Comparison of ENCODE assay signal across 24 cellular contexts in the genomic region with DNA sequence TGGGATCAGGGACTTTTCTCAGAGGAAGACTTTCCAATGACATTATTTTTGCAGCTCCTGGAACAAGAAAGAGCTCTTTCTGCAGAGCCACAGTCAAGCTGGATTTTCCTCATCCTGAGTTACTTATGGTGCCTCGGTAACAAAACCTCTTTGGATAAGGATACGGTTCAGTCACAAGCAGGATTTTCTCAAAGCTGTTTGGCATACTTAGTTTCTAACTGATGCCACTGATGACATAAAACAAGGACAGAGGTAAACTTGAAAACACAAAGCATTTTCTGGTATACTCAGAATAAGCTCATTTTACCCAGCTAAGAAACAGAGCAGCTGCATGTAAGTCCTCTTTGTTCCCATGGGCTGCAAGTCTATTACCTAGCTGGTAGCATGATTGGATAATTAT.
DNase-seq lines count a peak whose midpoint lies in the region; ATAC-seq and TF ChIP-seq lines count a peak whose summit lies in the region.
"Had no signal": no experiment of that assay in that cellular context is flagged by ENCODE, and none has a peak within 500 bp of the region (broad histone marks: within the 10 kb centered on the region; RNA-seq: fewer than 3 reads in every experiment).

No MANE protein-coding gene starts in this region.

- H3F3A ChIP-seq in neural progenitor cell (ENCODE audit: low read depth) = no peaks in the 10 kb centered on the region

- H3K27me3 Mint-ChIP-seq in neural progenitor cell (ENCODE audit: insufficient read depth, low read depth) = peaks cover 3% of the 10 kb centered on the region
- H3K27me3 Mint-ChIP-seq: activated CD4-positive, alpha-beta memory T cell treated with anti-CD3 and anti-CD28 coated beads for 36 hours; activated naive CD8-positive, alpha-beta T cell treated with anti-CD3 and anti-CD28 coated beads, Interleukin-2, amount 10 ng/mL, durations not matched to agents 7 days and 5 days; CD4-positive, CD25-positive, alpha-beta regulatory T cell; stimulated activated naive CD8-positive, alpha-beta T cell treated with anti-CD3 and anti-CD28 coated beads, Interleukin-15, Interleukin-2, amounts not matched to agents 100 ng/mL and 50 ng/mL, for 24 hours had no signal

- H3K4me3 Mint-ChIP-seq in neural progenitor cell = no peak overlapping the region
- H3K4me3 Mint-ChIP-seq: activated CD4-positive, alpha-beta memory T cell treated with anti-CD3 and anti-CD28 coated beads for 36 hours; activated naive CD8-positive, alpha-beta T cell treated with anti-CD3 and anti-CD28 coated beads, Interleukin-2, amount 10 ng/mL, durations not matched to agents 7 days and 5 days; CD4-positive, CD25-positive, alpha-beta regulatory T cell; endodermal cell; H9; immature natural killer cell; nephron progenitor cell; stimulated activated naive CD8-positive, alpha-beta T cell treated with anti-CD3 and anti-CD28 coated beads, Interleukin-15, Interleukin-2, amounts not matched to agents 100 ng/mL and 50 ng/mL, for 24 hours; T-helper 1 cell treated with Interleukin-12 subunit alpha and Interleukin-12 subunit beta and Interleukin-4 antibody, amounts not matched to agents 30 μg/mL and 1 μg/mL, for 36 hours had no signal

- H2AFZ ChIP-seq in neural progenitor cell (replicated peaks) = peak overlapping the region; percentile 7

- H3K9ac ChIP-seq in neural progenitor cell = no peak overlapping the region

- in situ Hi-C loops in HAP-1 (cut with MboI; ENCODE audit: low sequenced_read_pairs) = no loop called here

- no peak for DNase-seq in heart right ventricle
- DNase-seq in cardiac septum (ENCODE audit: low spot score) = no peak
- DNase-seq in esophagus squamous epithelium (lab: John Stamatoyannopoulos, UW) = no peak
- DNase-seq in neural progenitor cell (ENCODE audit: low spot score) = no peak
- no peak for DNase-seq in upper lobe of right lung
- no peak for DNase-seq in T-helper 1 cell
- DNase-seq in HAP-1 (ENCODE audit: low spot score in 2 of 2) = no peak
- DNase-seq: ACHN; activated CD4-positive, alpha-beta memory T cell treated with anti-CD3 and anti-CD28 coated beads for 36 hours; activated naive CD8-positive, alpha-beta T cell treated with anti-CD3 and anti-CD28 coated beads, Interleukin-2, amount 10 ng/mL, durations not matched to agents 7 days and 5 days; activated T-cell treated with anti-CD3 and anti-CD28 coated beads, Interleukin-2, amount 50 U/mL, for 48 hours; CD4-positive, CD25-positive, alpha-beta regulatory T cell; DMS53; endodermal cell; H9; immature natural killer cell; Kasumi-1; NCI-H1417 treated with DMSO at 0.1 percent for 48 hours; nephron progenitor cell; SHP77 had no signal

- no peaks in the 10 kb centered on the region for H3K9me3 Mint-ChIP-seq in neural progenitor cell
- H3K9me3 Mint-ChIP-seq: activated CD4-positive, alpha-beta memory T cell treated with anti-CD3 and anti-CD28 coated beads for 36 hours; activated naive CD8-positive, alpha-beta T cell treated with anti-CD3 and anti-CD28 coated beads, Interleukin-2, amount 10 ng/mL, durations not matched to agents 7 days and 5 days; endodermal cell; H9; immature natural killer cell; nephron progenitor cell; T-helper 1 cell treated with Interleukin-12 subunit alpha and Interleukin-12 subunit beta and Interleukin-4 antibody, amounts not matched to agents 30 μg/mL and 1 μg/mL, for 36 hours had no signal

- H3K27me3 ChIP-seq in heart right ventricle (no peaks in the 10 kb centered on the region), esophagus squamous epithelium (no peaks in the 10 kb centered on the region), neural progenitor cell (no peaks in the 10 kb centered on the region), upper lobe of right lung (no peaks in the 10 kb centered on the region), HAP-1 (ENCODE audit: low read depth) (no peaks in the 10 kb centered on the region)

- WGBS in heart right ventricle, 2 donors = 63 to 75% methylated on average over 2 of the region's 2 CpGs
- 62 to 67% methylated on average over 2 of the region's 2 CpGs for WGBS in esophagus squamous epithelium, 2 donors

- peak overlapping the region in 9 of 10 donors; percentile 2 to 84 (median 66) for H3K27ac ChIP-seq in heart right ventricle
- peak overlapping the region in 3 of 4 donors; percentile 11 to 37 (median 34) for H3K27ac ChIP-seq in esophagus squamous epithelium
- no peak overlapping the region for H3K27ac ChIP-seq in neural progenitor cell
- peak overlapping the region; percentile 20 for H3K27ac ChIP-seq in upper lobe of right lung
- H3K27ac ChIP-seq: VCaP had no signal

- H3K9me3 ChIP-seq in heart right ventricle (no peaks in the 10 kb centered on the region), esophagus squamous epithelium (no peaks in the 10 kb centered on the region), neural progenitor cell (ENCODE audit: low read depth) (no peaks in the 10 kb centered on the region), upper lobe of right lung (no peaks in the 10 kb centered on the region), HAP-1 (no peaks in the 10 kb centered on the region)

- intact Hi-C loops in heart right ventricle (cut with DNase I) = no loop called here
- intact Hi-C loops in cardiac septum (cut with DNase I) = no loop called here
- intact Hi-C loops in esophagus squamous epithelium (cut with DNase I) = no loop called here
- intact Hi-C loops in upper lobe of right lung (cut with DNase I) = no loop called here

- no peaks in the 10 kb centered on the region for H3K79me2 ChIP-seq in neural progenitor cell (ENCODE audit: low read depth)

- no peak for TF ChIP-seq POLR2A in esophagus squamous epithelium (IDR thresholded peaks at IDR 0.05)

- no peak overlapping the region for H3K27ac Mint-ChIP-seq in neural progenitor cell
- H3K27ac Mint-ChIP-seq: activated CD4-positive, alpha-beta memory T cell treated with anti-CD3 and anti-CD28 coated beads for 36 hours; activated naive CD8-positive, alpha-beta T cell treated with anti-CD3 and anti-CD28 coated beads, Interleukin-2, amount 10 ng/mL, durations not matched to agents 7 days and 5 days; CD4-positive, CD25-positive, alpha-beta regulatory T cell; H9; immature natural killer cell; stimulated activated naive CD8-positive, alpha-beta T cell treated with anti-CD3 and anti-CD28 coated beads, Interleukin-15, Interleukin-2, amounts not matched to agents 100 ng/mL and 50 ng/mL, for 24 hours; T-helper 1 cell treated with Interleukin-12 subunit alpha and Interleukin-12 subunit beta and Interleukin-4 antibody, amounts not matched to agents 30 μg/mL and 1 μg/mL, for 36 hours had no signal

- no peaks in the 10 kb centered on the region for H3K4me1 Mint-ChIP-seq in neural progenitor cell
- H3K4me1 Mint-ChIP-seq: activated naive CD8-positive, alpha-beta T cell treated with anti-CD3 and anti-CD28 coated beads, Interleukin-2, amount 10 ng/mL, durations not matched to agents 7 days and 5 days; CD4-positive, CD25-positive, alpha-beta regulatory T cell; endodermal cell; immature natural killer cell had no signal

- peak in 2 of 8 donors; percentile 13 to 28 for ATAC-seq in heart right ventricle
- ATAC-seq in upper lobe of right lung = no peak
- no peak for ATAC-seq in GM19324 (IDR thresholded peaks at IDR 0.05; ENCODE audit: low FRiP score, unreplicated experiment)

- H3K36me3 ChIP-seq in heart right ventricle (no peaks in the 10 kb centered on the region), esophagus squamous epithelium (no peaks in the 10 kb centered on the region), neural progenitor cell (no peaks in the 10 kb centered on the region), upper lobe of right lung (no peaks in the 10 kb centered on the region), HAP-1 (replicated peaks) (no peaks in the 10 kb centered on the region)

- TF ChIP-seq CTCF in heart right ventricle (IDR thresholded peaks at IDR 0.05) = no peak
- TF ChIP-seq CTCF in esophagus squamous epithelium (IDR thresholded peaks at IDR 0.05) = no peak
- TF ChIP-seq CTCF in neural progenitor cell (IDR thresholded peaks at IDR 0.05) = no peak
- no peak for TF ChIP-seq CTCF in upper lobe of right lung (IDR thresholded peaks at IDR 0.05)

- no peaks in the 10 kb centered on the region for H4K20me1 ChIP-seq in neural progenitor cell (ENCODE audit: low read depth)

- H3K4me3 ChIP-seq in heart right ventricle = no peak overlapping the region
- H3K4me3 ChIP-seq in esophagus squamous epithelium = no peak overlapping the region
- H3K4me3 ChIP-seq in neural progenitor cell = no peak overlapping the region
- no peak overlapping the region for H3K4me3 ChIP-seq in upper lobe of right lung
- no peak overlapping the region for H3K4me3 ChIP-seq in HAP-1

- peaks cover 0 to 70% (median 36%) of the 10 kb centered on the region in 9 donors for H3K4me1 ChIP-seq in heart right ventricle
- peaks cover 0 to 17% (median 0%) of the 10 kb centered on the region in 3 donors for H3K4me1 ChIP-seq in esophagus squamous epithelium
- peaks cover 9% of the 10 kb centered on the region for H3K4me1 ChIP-seq in neural progenitor cell
- peaks cover 4% of the 10 kb centered on the region for H3K4me1 ChIP-seq in upper lobe of right lung
- no peaks in the 10 kb centered on the region for H3K4me1 ChIP-seq in HAP-1

- no peak overlapping the region for H3K4me2 ChIP-seq in neural progenitor cell

- no peaks in the 10 kb centered on the region for H3K36me3 Mint-ChIP-seq in neural progenitor cell
- H3K36me3 Mint-ChIP-seq: activated CD4-positive, alpha-beta memory T cell treated with anti-CD3 and anti-CD28 coated beads for 36 hours; activated naive CD8-positive, alpha-beta T cell treated with anti-CD3 and anti-CD28 coated beads, Interleukin-2, amount 10 ng/mL, durations not matched to agents 7 days and 5 days; CD4-positive, CD25-positive, alpha-beta regulatory T cell had no signal
